Comparison of ENCODE assay signal across 20 cellular contexts in genomic region chr17:4159761-4160160, GRCh38.
"Had no signal": no experiment of that assay in that cellular context is flagged by ENCODE, and none has a peak within 500 bp of the region (broad histone marks: within the 10 kb centered on the region; RNA-seq: fewer than 3 reads in every experiment).

No MANE protein-coding gene starts in this region.

- H3K27ac Mint-ChIP-seq: activated CD4-positive, alpha-beta T cell treated with anti-CD3 and anti-CD28 coated beads, Interleukin-2, amount 10 ng/mL, durations not matched to agents 7 days and 5 days; activated CD8-positive, alpha-beta T cell treated with anti-CD3 and anti-CD28 coated beads for 36 hours; activated naive CD8-positive, alpha-beta T cell; naive B cell had no signal

- H3K27ac ChIP-seq: adrenal gland, coronary artery, lower lobe of right lung, VCaP had no signal

- H3K27me3 ChIP-seq: adrenal gland, ascending aorta, esophagus squamous epithelium, gastrocnemius medialis had no signal

- ATAC-seq: activated CD8-positive, alpha-beta memory T cell treated with anti-CD3 and anti-CD28 coated beads, Interleukin-2, amount 10 ng/mL, durations not matched to agents 7 days and 5 days; activated CD8-positive, alpha-beta T cell treated with anti-CD3 and anti-CD28 coated beads for 36 hours; gastrocnemius medialis; left cardiac atrium; lower lobe of right lung; stimulated activated naive CD8-positive, alpha-beta T cell treated with anti-CD3 and anti-CD28 coated beads, Interleukin-15, Interleukin-2, amounts not matched to agents 100 U/mL and 50 U/mL, for 24 hours had no signal

- H3K9me3 Mint-ChIP-seq: activated CD4-positive, alpha-beta T cell treated with anti-CD3 and anti-CD28 coated beads, Interleukin-2, amount 10 ng/mL, durations not matched to agents 7 days and 5 days; activated CD8-positive, alpha-beta T cell treated with anti-CD3 and anti-CD28 coated beads for 36 hours; naive B cell had no signal

- H3K4me3 ChIP-seq: adrenal gland, ascending aorta, coronary artery, esophagus squamous epithelium, gastrocnemius medialis, lower lobe of right lung had no signal

- DNase-seq: activated CD4-positive, alpha-beta T cell treated with anti-CD3 and anti-CD28 coated beads, Interleukin-2, amount 10 ng/mL, durations not matched to agents 7 days and 5 days; activated CD4-positive, CD25-positive, alpha-beta regulatory T cell treated with anti-CD3 and anti-CD28 coated beads, Interleukin-2, amount 50 U/mL, for 72 hours; activated CD8-positive, alpha-beta memory T cell treated with anti-CD3 and anti-CD28 coated beads, Interleukin-2, amount 10 ng/mL, durations not matched to agents 7 days and 5 days; activated CD8-positive, alpha-beta T cell treated with anti-CD3 and anti-CD28 coated beads for 36 hours; activated effector memory CD4-positive, alpha-beta T cell treated with anti-CD3 and anti-CD28 coated beads, Interleukin-2, amount 50 U/mL, for 16 hours; activated T-cell treated with anti-CD3 and anti-CD28 coated beads for 4 hours; adrenal gland; cerebellar nuclear complex; esophagus squamous epithelium; gastrocnemius medialis; hippocampal formation; left cardiac atrium; lower lobe of right lung; naive B cell; stimulated activated CD4-positive, alpha-beta T cell treated with anti-CD3 and anti-CD28 coated beads, Interleukin-4, amount 100 ng/mL, for 24 hours; stimulated activated naive CD8-positive, alpha-beta T cell treated with anti-CD3 and anti-CD28 coated beads, Interleukin-15, Interleukin-2, amounts not matched to agents 100 U/mL and 50 U/mL, for 24 hours had no signal

- H3K4me3 Mint-ChIP-seq: activated CD4-positive, alpha-beta T cell treated with anti-CD3 and anti-CD28 coated beads, Interleukin-2, amount 10 ng/mL, durations not matched to agents 7 days and 5 days; activated CD8-positive, alpha-beta memory T cell treated with anti-CD3 and anti-CD28 coated beads, Interleukin-2, amount 10 ng/mL, durations not matched to agents 7 days and 5 days; activated CD8-positive, alpha-beta T cell treated with anti-CD3 and anti-CD28 coated beads for 36 hours; activated naive CD8-positive, alpha-beta T cell; naive B cell had no signal

- H3K36me3 Mint-ChIP-seq: activated naive CD8-positive, alpha-beta T cell had no signal

- H3K9me3 ChIP-seq: adrenal gland, ascending aorta, esophagus squamous epithelium, gastrocnemius medialis, lower lobe of right lung had no signal

- H3K27me3 Mint-ChIP-seq: activated CD4-positive, alpha-beta T cell treated with anti-CD3 and anti-CD28 coated beads, Interleukin-2, amount 10 ng/mL, durations not matched to agents 7 days and 5 days; activated CD8-positive, alpha-beta memory T cell treated with anti-CD3 and anti-CD28 coated beads, Interleukin-2, amount 10 ng/mL, durations not matched to agents 7 days and 5 days; activated CD8-positive, alpha-beta T cell treated with anti-CD3 and anti-CD28 coated beads for 36 hours; activated naive CD8-positive, alpha-beta T cell; naive B cell had no signal
